In the genomic region with DNA sequence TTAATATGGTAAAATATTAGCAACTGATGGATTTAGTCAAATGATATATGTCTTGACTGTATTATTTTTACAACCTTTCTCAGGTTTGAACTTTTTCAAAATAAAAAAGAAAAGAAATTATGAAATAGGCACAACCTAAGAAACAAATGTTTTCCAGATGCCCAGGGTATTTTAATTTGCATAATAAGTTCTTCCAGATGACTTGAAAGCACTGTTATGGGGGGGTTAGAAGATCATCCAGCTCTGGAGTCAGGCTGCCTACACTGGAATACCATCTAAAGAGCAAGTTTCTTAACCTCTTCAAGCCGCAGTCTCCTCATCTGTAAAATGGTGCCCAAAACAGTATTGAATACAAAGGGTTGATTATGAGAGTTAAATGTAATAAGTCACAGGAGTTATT, we compare ENCODE assay signal across 15 cellular contexts. TPM values are rescaled to one million over a fixed set of nuclear protein-coding genes. Genes with fewer than 3 reads are reported as not detected.
DNase-seq lines count a peak whose midpoint lies in the region; ATAC-seq and TF ChIP-seq lines count a peak whose summit lies in the region.
"Had no signal": no experiment of that assay in that cellular context is flagged by ENCODE, and none has a peak within 500 bp of the region (broad histone marks: within the 10 kb centered on the region; RNA-seq: fewer than 3 reads in every experiment).

No MANE protein-coding gene starts in this region.

- intact Hi-C loops in IMR-90 (cut with micrococcal nuclease): loop anchor here (1.0 kb wide), 1 partner anchor 22 kb away; no protein-coding TSS in a partner anchor
- intact Hi-C loops in breast epithelium (cut with DNase I; ENCODE audit: low total_unique reads): no loop called here
- intact Hi-C loops in activated naive CD4-positive, alpha-beta T cell treated with anti-CD3 and anti-CD28 coated beads for 36 hours (cut with micrococcal nuclease): no loop called here

- H2AFZ ChIP-seq in IMR-90 (replicated peaks; ENCODE audit: low read length, poor library complexity): no peak overlapping the region

- TF ChIP-seq EP300 in suprapubic skin (IDR thresholded peaks at IDR 0.05): no peak

- H2BK15ac ChIP-seq in IMR-90 (ENCODE audit: low read depth, low read length): 0 out of 3 replicates have a peak overlapping the region, but pooled peaks have one; percentile 36

- no peak for TF ChIP-seq RAD21 in IMR-90 (IDR thresholded peaks at IDR 0.05; ENCODE audit: low read length)

- no TSS peak for BruUV-seq in IMR-90 (replicated peaks; lab: Mats Ljungman, UMichigan)

- no CpG with 5 or more reads among the region's 1 CpG for WGBS in IMR-90 (ENCODE audit: extremely low coverage in 2 of 2, insufficient read length in 1 of 2), 2 experiments
- WGBS in suprapubic skin: 70% methylated on average over 1 of the region's 1 CpG

- CTCF ChIA-PET in IMR-90 (lab: Yijun Ruan, JAX): no interaction called here
- CTCF ChIA-PET in activated naive CD4-positive, alpha-beta T cell treated with anti-CD3 and anti-CD28 coated beads for 36 hours (lab: Charles Lee): no interaction called here

- peak overlapping the region; percentile 66; the same call in 1 of the 2 replicates for H3K4ac ChIP-seq in IMR-90 (ENCODE audit: low read depth, low read length)

- H2AK5ac ChIP-seq in IMR-90 (ENCODE audit: low read depth, low read length): peak overlapping the region; percentile 52

- peaks cover 8% of the 10 kb centered on the region for H3K36me3 Mint-ChIP-seq in mesothelial cell of epicardium
- H3K36me3 Mint-ChIP-seq in activated naive CD4-positive, alpha-beta T cell treated with anti-CD3 and anti-CD28 coated beads for 36 hours (ENCODE audit: low read depth): peaks cover 4% of the 10 kb centered on the region

- peaks cover 3% of the 10 kb centered on the region for H3K9me3 Mint-ChIP-seq in mesothelial cell of epicardium
- no peaks in the 10 kb centered on the region for H3K9me3 Mint-ChIP-seq in activated naive CD4-positive, alpha-beta T cell treated with anti-CD3 and anti-CD28 coated beads for 36 hours
- H3K9me3 Mint-ChIP-seq: stimulated activated effector memory CD8-positive, alpha-beta T cell treated with anti-CD3 and anti-CD28 coated beads, Interleukin-12 subunit alpha, Interleukin-12 subunit beta, amount 100 ng/mL, for 72 hours had no signal

- H3K4me3 Mint-ChIP-seq in mesothelial cell of epicardium: no peak overlapping the region
- H3K4me3 Mint-ChIP-seq in activated naive CD4-positive, alpha-beta T cell treated with anti-CD3 and anti-CD28 coated beads for 36 hours: no peak overlapping the region
- H3K4me3 Mint-ChIP-seq: activated CD4-positive, alpha-beta T cell treated with anti-CD3 and anti-CD28 coated beads, Interleukin-2, amount 10 ng/mL, durations not matched to agents 7 days and 5 days; naive B cell; stimulated activated effector memory CD8-positive, alpha-beta T cell treated with anti-CD3 and anti-CD28 coated beads, Interleukin-12 subunit alpha, Interleukin-12 subunit beta, amount 100 ng/mL, for 72 hours had no signal

- H3K23ac ChIP-seq in IMR-90 (ENCODE audit: low read depth, low read length): peak overlapping the region; percentile 73

- TF ChIP-seq CTCF in IMR-90 (conservative IDR thresholded peaks at IDR 0.05; ENCODE audit: low read depth, low read length): no peak
- no peak for TF ChIP-seq CTCF in breast epithelium (IDR thresholded peaks at IDR 0.05)
- TF ChIP-seq CTCF in mesothelial cell of epicardium (IDR thresholded peaks at IDR 0.05; ENCODE audit: unreplicated experiment): no peak
- TF ChIP-seq CTCF in suprapubic skin (IDR thresholded peaks at IDR 0.05): no peak

- H3K4me1 Mint-ChIP-seq in mesothelial cell of epicardium: peaks cover 46% of the 10 kb centered on the region
- H3K4me1 Mint-ChIP-seq in activated naive CD4-positive, alpha-beta T cell treated with anti-CD3 and anti-CD28 coated beads for 36 hours (ENCODE audit: low read depth): peaks cover 22% of the 10 kb centered on the region

- peaks cover 21% of the 10 kb centered on the region for H3K4me1 ChIP-seq in IMR-90 (ENCODE audit: control insufficient read depth, insufficient read depth, low read length)
- H3K4me1 ChIP-seq in breast epithelium: peaks cover 12 to 34% of the 10 kb centered on the region in 2 donors
- H3K4me1 ChIP-seq in suprapubic skin: peaks cover 41% of the 10 kb centered on the region

- peaks cover 23% of the 10 kb centered on the region for H4K20me1 ChIP-seq in IMR-90 (ENCODE audit: insufficient read depth, low read length)

- peak overlapping the region; percentile 36 for H3K4me2 ChIP-seq in IMR-90 (ENCODE audit: low read depth, low read length)

- H3K79me1 ChIP-seq in IMR-90 (ENCODE audit: low read depth in 1 of 2, low read length in 2 of 2): peaks cover 36 to 78% of the 10 kb centered on the region in 2 experiments

- H3K27me3 ChIP-seq in IMR-90 (ENCODE audit: control insufficient read depth, insufficient read depth, low read length) (no peaks in the 10 kb centered on the region), breast epithelium (no peaks in the 10 kb centered on the region), suprapubic skin (no peaks in the 10 kb centered on the region)
- H3K27me3 ChIP-seq: upper lobe of right lung had no signal

- H4K91ac ChIP-seq in IMR-90 (ENCODE audit: insufficient read depth, low read depth, low read length): 0 out of 2 replicates have a peak overlapping the region, but pooled peaks have one; percentile 4

- dilution Hi-C loops in IMR-90 (cut with HindIII; ENCODE audit: low sequenced_read_pairs, unreplicated experiment): no loop called here

- H3K27me3 Mint-ChIP-seq in mesothelial cell of epicardium (ENCODE audit: low read depth): no peaks in the 10 kb centered on the region
- no peaks in the 10 kb centered on the region for H3K27me3 Mint-ChIP-seq in activated naive CD4-positive, alpha-beta T cell treated with anti-CD3 and anti-CD28 coated beads for 36 hours (ENCODE audit: low read depth)
- H3K27me3 Mint-ChIP-seq: activated CD4-positive, alpha-beta T cell treated with anti-CD3 and anti-CD28 coated beads, Interleukin-2, amount 10 ng/mL, durations not matched to agents 7 days and 5 days; naive B cell had no signal

- ATAC-seq in IMR-90 (ENCODE audit: low read depth): no peak
- ATAC-seq: stimulated activated effector memory CD8-positive, alpha-beta T cell treated with anti-CD3 and anti-CD28 coated beads, Interleukin-12 subunit alpha, Interleukin-12 subunit beta, amount 100 ng/mL, for 72 hours had no signal

- H3K27ac Mint-ChIP-seq in mesothelial cell of epicardium: peak overlapping the region; percentile 87
- H3K27ac Mint-ChIP-seq in activated naive CD4-positive, alpha-beta T cell treated with anti-CD3 and anti-CD28 coated beads for 36 hours: no peak overlapping the region
- H3K27ac Mint-ChIP-seq: activated CD4-positive, alpha-beta T cell treated with anti-CD3 and anti-CD28 coated beads, Interleukin-2, amount 10 ng/mL, durations not matched to agents 7 days and 5 days; naive B cell; stimulated activated effector memory CD8-positive, alpha-beta T cell treated with anti-CD3 and anti-CD28 coated beads, Interleukin-12 subunit alpha, Interleukin-12 subunit beta, amount 100 ng/mL, for 72 hours had no signal

- H2BK5ac ChIP-seq in IMR-90 (ENCODE audit: low read depth, low read length, poor library complexity, severe bottlenecking): peak overlapping the region; percentile 81

- H2AK9ac ChIP-seq in IMR-90 (replicated peaks; ENCODE audit: low read depth, low read length, poor library complexity): no peak overlapping the region

- peak overlapping the region; percentile 72; the same call in 1 of the 2 replicates for H2BK120ac ChIP-seq in IMR-90 (ENCODE audit: low read depth, low read length)

- 0 out of 2 replicates have a peak overlapping the region, but pooled peaks have one; percentile 24 for H2BK20ac ChIP-seq in IMR-90 (ENCODE audit: low read depth, low read length)

- H4K8ac ChIP-seq in IMR-90 (ENCODE audit: low read depth in 2 of 2, low read length in 2 of 2): no peak overlapping the region

- H3K9me3 ChIP-seq in IMR-90 (ENCODE audit: control insufficient read depth, insufficient read depth, low read length) (no peaks in the 10 kb centered on the region), breast epithelium (no peaks in the 10 kb centered on the region), suprapubic skin (no peaks in the 10 kb centered on the region)
- H3K9me3 ChIP-seq: upper lobe of right lung had no signal

- H3K4me3 ChIP-seq in IMR-90 (ENCODE audit: insufficient read depth, low read depth, low read length) (no peak overlapping the region), breast epithelium (peak overlapping the region in 1 of 3 donors; percentile 3), suprapubic skin (no peak overlapping the region)
- H3K4me3 ChIP-seq: upper lobe of right lung had no signal

- TF ChIP-seq POLR2A in IMR-90 (IDR thresholded peaks at IDR 0.05; ENCODE audit: low read depth, low read length) (no peak), breast epithelium (IDR thresholded peaks at IDR 0.05) (no peak), suprapubic skin (IDR thresholded peaks at IDR 0.05) (no peak)

- peak overlapping the region; percentile 61; the same call in 1 of the 2 replicates for H4K5ac ChIP-seq in IMR-90 (ENCODE audit: low read depth, low read length)

- in situ Hi-C loops in IMR-90 (cut with MboI; ENCODE audit: low sequenced_read_pairs): no loop called here

- no peak overlapping the region; the same call in 1 of the 2 replicates for H3K14ac ChIP-seq in IMR-90 (replicated peaks; ENCODE audit: low read depth, low read length)

- DNase-seq in IMR-90: no peak
- DNase-seq in breast epithelium (ENCODE audit: low spot score in 2 of 2): no peak
- no peak for DNase-seq in mesothelial cell of epicardium (ENCODE audit: low spot score in 2 of 2, unreplicated experiment in 2 of 2)
- no peak for DNase-seq in suprapubic skin (ENCODE audit: low spot score in 2 of 2)
- DNase-seq in NCI-H345 (lab: John Stamatoyannopoulos, UW): no peak
- DNase-seq in SIG-M5 treated with dmso at 0.1 percent for 504 hours (lab: John Stamatoyannopoulos, UW; ENCODE audit: unreplicated experiment): no peak
- DNase-seq in NCI-H1092 treated with DMSO at 0.1 percent for 48 hours (lab: John Stamatoyannopoulos, UW): no peak
- DNase-seq in activated naive CD4-positive, alpha-beta T cell treated with anti-CD3 and anti-CD28 coated beads for 36 hours: no peak
- DNase-seq: activated CD4-positive, alpha-beta T cell treated with anti-CD3 and anti-CD28 coated beads, Interleukin-2, amount 10 ng/mL, durations not matched to agents 7 days and 5 days; DND-41; naive B cell; NCI-H1436 treated with DMSO at 0.1 percent for 48 hours; NCI-H2227 treated with DMSO at 0.1 percent for 48 hours; upper lobe of right lung had no signal

- H3K36me3 ChIP-seq in IMR-90 (ENCODE audit: control insufficient read depth, insufficient read depth, low read length): peaks cover 3% of the 10 kb centered on the region; the same call in 1 of the 2 replicates
- H3K36me3 ChIP-seq in breast epithelium: no peaks in the 10 kb centered on the region
- no peaks in the 10 kb centered on the region for H3K36me3 ChIP-seq in suprapubic skin
- H3K36me3 ChIP-seq: upper lobe of right lung had no signal

- peaks cover 26% of the 10 kb centered on the region for H3K9me1 ChIP-seq in IMR-90 (ENCODE audit: insufficient read depth, low read length)

- peak overlapping the region; percentile 68; the same call in 1 of the 2 replicates for H3K9ac ChIP-seq in IMR-90 (ENCODE audit: low read depth, low read length)

- POLR2A ChIA-PET in IMR-90 (lab: Charles Lee; ENCODE audit: unreplicated experiment): no interaction called here

- H3K18ac ChIP-seq in IMR-90 (ENCODE audit: low read depth, low read length): peak overlapping the region; percentile 77; the same call in 1 of the 2 replicates

- peak overlapping the region; percentile 46 for H3K27ac ChIP-seq in IMR-90 (ENCODE audit: insufficient read depth, low read length)
- H3K27ac ChIP-seq in breast epithelium: peak overlapping the region; percentile 77 to 84
- peak overlapping the region; percentile 33 for H3K27ac ChIP-seq in suprapubic skin
- H3K27ac ChIP-seq: upper lobe of right lung had no signal

- 0 out of 2 replicates have a peak overlapping the region, but pooled peaks have one; percentile 13 for H3K56ac ChIP-seq in IMR-90 (ENCODE audit: extremely low read depth, insufficient read depth, low read length)

RNA-seq across cellular contexts. Expression of gene CREB3L2, which starts 32.1 kb away (rescaled TPM):
- 35.8 and 42.3 TPM in 2 replicates for total RNA-seq in IMR-90 (2012; rRNA removed)
- polyA plus RNA-seq in IMR-90 (2012; rRNA removed): 57.9 and 65.1 TPM in 2 replicates
- polyA plus RNA-seq in IMR-90 (2012; cell fraction: cytosol; rRNA removed): 31.6 and 44.4 TPM in 2 replicates
- 38.6 and 56.6 TPM in 2 replicates for polyA plus RNA-seq in IMR-90 (2012; cell fraction: nucleus; rRNA removed; ENCODE audit: low replicate concordance)
- total RNA-seq in breast epithelium: 10 to 100 TPM; 23.0 to 46.5 (median 40.5) TPM
- 77.8 to 82.8 TPM (median 80.4 TPM) in 3 replicates for total RNA-seq in mesothelial cell of epicardium
- 10 to 100 TPM; 10.9 to 24.5 (median 14.1) TPM for total RNA-seq in suprapubic skin
- 10 to 100 TPM; 14.1 to 15.7 TPM for total RNA-seq in activated naive CD4-positive, alpha-beta T cell treated with anti-CD3 and anti-CD28 coated beads for 36 hours
